In the genomic region with DNA sequence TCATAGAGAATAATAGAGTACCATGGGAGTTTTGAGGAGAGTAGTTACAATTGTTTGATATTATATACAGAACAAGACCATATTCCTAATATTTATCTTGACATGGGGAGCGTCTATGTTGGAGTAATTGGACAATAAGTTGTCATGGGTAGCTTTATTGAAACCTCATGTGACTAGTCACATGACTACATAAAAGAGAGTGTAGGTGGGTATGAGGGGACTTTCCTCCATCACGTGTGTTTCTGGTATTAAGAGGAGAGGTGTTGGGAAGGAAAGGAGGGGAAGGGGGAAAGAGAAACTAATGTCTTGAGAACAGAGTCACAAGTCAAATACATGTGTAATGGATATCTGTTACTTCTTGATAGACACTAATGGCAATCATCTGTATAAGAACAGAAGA, we compare ENCODE assay signal across 19 cellular contexts. TPM values are rescaled to one million over a fixed set of nuclear protein-coding genes. Genes with fewer than 3 reads are reported as not detected.
DNase-seq lines count a peak whose midpoint lies in the region; ATAC-seq and TF ChIP-seq lines count a peak whose summit lies in the region.
"Had no signal": no experiment of that assay in that cellular context is flagged by ENCODE, and none has a peak within 500 bp of the region (broad histone marks: within the 10 kb centered on the region; RNA-seq: fewer than 3 reads in every experiment).

No MANE protein-coding gene starts in this region.

- CTCF ChIA-PET in PC-3 (lab: Charles Lee) = no interaction called here

- H3K27ac ChIP-seq in left ventricle myocardium inferior (replicated peaks) (peak overlapping the region; percentile 56), right cardiac atrium (ENCODE audit: low read length) (no peak overlapping the region), PC-3 (ENCODE audit: low read length) (peak overlapping the region; percentile 80), epithelial cell of prostate (peak overlapping the region; percentile 90), skeletal muscle tissue (ENCODE audit: low read depth, low read length) (peak overlapping the region; percentile 48)
- H3K27ac ChIP-seq: BLaER1 had no signal

- H3K4me1 ChIP-seq in left ventricle myocardium inferior (peaks cover 100% of the 10 kb centered on the region), right cardiac atrium (ENCODE audit: control insufficient read depth, insufficient read depth, low read length) (peaks cover 9% of the 10 kb centered on the region), PC-3 (ENCODE audit: insufficient read depth, low read length) (peaks cover 46% of the 10 kb centered on the region), skeletal muscle tissue (ENCODE audit: control insufficient read depth in 3 of 3, insufficient read depth in 3 of 3, low read length in 3 of 3) (peaks cover 20 to 54% (median 46%) of the 10 kb centered on the region in 3 donors)
- H3K4me1 ChIP-seq: BLaER1 had no signal

- no peak for ATAC-seq in right cardiac atrium
- ATAC-seq in PC-3 = no peak
- ATAC-seq: CD8-positive, alpha-beta T cell; SK-N-SH treated with all-trans-retinoic acid at 6 μM for 48 hours had no signal

- DNase-seq in left ventricle myocardium inferior = no peak
- DNase-seq in right cardiac atrium = no peak
- no peak for DNase-seq in PC-3
- no peak for DNase-seq in epithelial cell of prostate (ENCODE audit: low read depth, low spot score)
- no peak for DNase-seq in NCI-H1436 treated with DMSO at 0.1 percent for 48 hours (lab: John Stamatoyannopoulos, UW)
- DNase-seq in GM10266 (ENCODE audit: extremely low spot score) = no peak
- no peak for DNase-seq in iPS-NIHi11 (ENCODE audit: low spot score)
- DNase-seq: CD8-positive, alpha-beta T cell; DMS53; NCI-H1105 treated with DMSO at 0.1 percent for 48 hours; NCI-H187; NCI-H2107; NCI-H510A; NCI-H748 treated with DMSO at 0.1 percent for 48 hours; SHP77 treated with DMSO at 0.1 percent for 48 hours had no signal

- no peaks in the 10 kb centered on the region for H3K9me2 ChIP-seq in PC-3 (replicated peaks; ENCODE audit: low read length)

- H3K36me3 ChIP-seq in left ventricle myocardium inferior (no peaks in the 10 kb centered on the region), PC-3 (ENCODE audit: low read depth, low read length) (no peaks in the 10 kb centered on the region), skeletal muscle tissue (ENCODE audit: control insufficient read depth in 3 of 3, insufficient read depth in 3 of 3, low read length in 3 of 3) (no peaks in the 10 kb centered on the region)
- H3K36me3 ChIP-seq: BLaER1, HAP-1 had no signal

- 74% methylated on average over 2 of the region's 2 CpGs for WGBS in right cardiac atrium

- no peak for TF ChIP-seq CTCF in left ventricle myocardium inferior (IDR thresholded peaks at IDR 0.05; ENCODE audit: borderline replicate concordance)
- no peak for TF ChIP-seq CTCF in PC-3 (conservative IDR thresholded peaks at IDR 0.05; ENCODE audit: low read depth, low read length)
- no peak for TF ChIP-seq CTCF in GM10266 (IDR thresholded peaks at IDR 0.05; ENCODE audit: control insufficient read depth, insufficient read depth, low read depth, missing control alignments)

- peaks cover 5% of the 10 kb centered on the region for H3F3A ChIP-seq in PC-3 (ENCODE audit: low read length, unreplicated experiment)

- no peak overlapping the region for H3K4me2 ChIP-seq in PC-3 (ENCODE audit: low read length)
- H3K4me2 ChIP-seq: BLaER1 had no signal

- H3K9me3 ChIP-seq in left ventricle myocardium inferior (replicated peaks) (no peaks in the 10 kb centered on the region), right cardiac atrium (ENCODE audit: control insufficient read depth, low read length) (no peaks in the 10 kb centered on the region), PC-3 (ENCODE audit: low read length) (no peaks in the 10 kb centered on the region), skeletal muscle tissue (ENCODE audit: control insufficient read depth in 3 of 3, low read length in 3 of 3) (no peaks in the 10 kb centered on the region)
- H3K9me3 ChIP-seq: BLaER1, HAP-1 had no signal

- H3K4me3 ChIP-seq in left ventricle myocardium inferior = no peak overlapping the region
- H3K4me3 ChIP-seq in right cardiac atrium (ENCODE audit: low read length) = no peak overlapping the region
- no peak overlapping the region for H3K4me3 ChIP-seq in PC-3 (ENCODE audit: low read length)
- H3K4me3 ChIP-seq in skeletal muscle tissue (ENCODE audit: low read length in 3 of 3) = no peak overlapping the region
- H3K4me3 ChIP-seq: BLaER1, HAP-1 had no signal

- intact Hi-C loops in left ventricle myocardium inferior (cut with micrococcal nuclease) (no loop called here), right cardiac atrium (cut with DNase I) (no loop called here), PC-3 (cut with micrococcal nuclease) (loop anchor here (5.0 kb wide), 2 partner anchors 33 to 78 kb away; a partner anchor contains a TSS)

- peaks cover 51% of the 10 kb centered on the region for H3K79me2 ChIP-seq in PC-3 (ENCODE audit: low read length)

- H3K27me3 ChIP-seq in left ventricle myocardium inferior (ENCODE audit: low read depth) (no peaks in the 10 kb centered on the region), right cardiac atrium (ENCODE audit: control insufficient read depth, insufficient read depth) (no peaks in the 10 kb centered on the region), PC-3 (ENCODE audit: low read length) (no peaks in the 10 kb centered on the region), skeletal muscle tissue (ENCODE audit: control insufficient read depth in 3 of 3, insufficient read depth in 3 of 3, low read length in 3 of 3) (no peaks in the 10 kb centered on the region)
- H3K27me3 ChIP-seq: BLaER1 had no signal

- H4K20me1 ChIP-seq in PC-3 (ENCODE audit: low read length) = no peaks in the 10 kb centered on the region
- H4K20me1 ChIP-seq: BLaER1 had no signal

- BruUV-seq in PC-3 (replicated peaks; lab: Mats Ljungman, UMichigan) = no TSS peak

- POLR2A ChIA-PET in PC-3 (lab: Charles Lee; ENCODE audit: unreplicated experiment) = no interaction called here

- H2AFZ ChIP-seq in PC-3 (ENCODE audit: low read length) = no peak overlapping the region

- no peak overlapping the region for H3K9ac ChIP-seq in PC-3 (ENCODE audit: low read length)
- H3K9ac ChIP-seq in skeletal muscle tissue (ENCODE audit: low read depth in 1 of 3, low read length in 3 of 3) = no peak overlapping the region
- H3K9ac ChIP-seq: BLaER1 had no signal

RNA-seq across cellular contexts. Expression of a gene that starts 33.1 kb away (rescaled TPM):
- 982 TPM for total RNA-seq in left ventricle myocardium inferior
- 100 to 1,000 TPM; 511 to 778 (median 584) TPM for total RNA-seq in right cardiac atrium
- polyA plus RNA-seq in right cardiac atrium = 407 TPM
- total RNA-seq in PC-3 (2014; rRNA removed) = 30.7 and 57.8 TPM in 2 replicates
- 311 TPM for total RNA-seq in skeletal muscle tissue
